21 cellular contexts compared by ENCODE assay signal in the genomic region with DNA sequence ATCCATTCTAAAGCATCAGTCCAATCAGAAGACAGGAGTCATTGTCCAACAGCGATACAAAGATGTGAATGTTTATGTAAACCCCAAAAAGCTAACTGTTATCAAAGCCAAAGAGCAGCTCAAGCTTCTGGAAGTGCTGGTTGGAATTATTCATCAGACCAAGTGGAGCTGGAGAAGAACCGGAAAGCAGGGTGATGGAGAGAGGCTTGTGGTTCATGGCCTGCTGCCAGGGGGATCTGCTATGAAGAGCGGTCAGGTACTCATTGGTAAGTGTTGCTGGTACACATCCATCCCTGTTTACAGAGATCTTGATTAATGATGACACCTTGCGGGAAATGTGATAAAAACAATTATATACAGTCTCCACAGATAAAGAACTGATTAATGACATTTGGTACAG.
"Had no signal": no experiment of that assay in that cellular context is flagged by ENCODE, and none has a peak within 500 bp of the region (broad histone marks: within the 10 kb centered on the region; RNA-seq: fewer than 3 reads in every experiment).

No MANE protein-coding gene starts in this region.

- H3K27ac Mint-ChIP-seq: activated CD8-positive, alpha-beta T cell treated with anti-CD3 and anti-CD28 coated beads, Interleukin-2, amount 10 ng/mL, durations not matched to agents 7 days and 5 days; activated naive CD8-positive, alpha-beta T cell treated with anti-CD3 and anti-CD28 coated beads, Interleukin-2, amount 10 ng/mL, durations not matched to agents 7 days and 5 days; T-helper 1 cell treated with Interleukin-12 subunit alpha and Interleukin-12 subunit beta and Interleukin-4 antibody, amounts not matched to agents 30 μg/mL and 1 μg/mL, for 36 hours had no signal

- DNase-seq: activated CD4-positive, alpha-beta T cell treated with anti-CD3 and anti-CD28 coated beads for 4 hours; activated CD8-positive, alpha-beta memory T cell treated with anti-CD3 and anti-CD28 coated beads, Interleukin-2, amount 50 U/mL, for 48 hours; activated CD8-positive, alpha-beta T cell treated with anti-CD3 and anti-CD28 coated beads, Interleukin-2, amount 10 ng/mL, durations not matched to agents 7 days and 5 days; activated naive CD4-positive, alpha-beta T cell treated with anti-CD3 and anti-CD28 coated beads, Interleukin-2, amount 50 U/mL, for 16 hours; activated naive CD8-positive, alpha-beta T cell treated with anti-CD3 and anti-CD28 coated beads, Interleukin-2, amount 10 ng/mL, durations not matched to agents 7 days and 5 days; activated T-cell treated with anti-CD3 and anti-CD28 coated beads, Interleukin-2, amount 50 U/mL, for 1 hour; adrenal gland; aorta; body of pancreas; central memory CD4-positive, alpha-beta T cell; MV-4-11; NCI-H1092 treated with DMSO at 0.1 percent for 48 hours; NCI-H2081 treated with DMSO at 0.1 percent for 48 hours; NCI-H345; NCI-H524; PC-3; SHP77 treated with DMSO at 0.1 percent for 48 hours had no signal

- H3K4me1 Mint-ChIP-seq: activated naive CD8-positive, alpha-beta T cell treated with anti-CD3 and anti-CD28 coated beads, Interleukin-2, amount 10 ng/mL, durations not matched to agents 7 days and 5 days had no signal

- H3K9me3 Mint-ChIP-seq: activated naive CD8-positive, alpha-beta T cell treated with anti-CD3 and anti-CD28 coated beads, Interleukin-2, amount 10 ng/mL, durations not matched to agents 7 days and 5 days; T-helper 1 cell treated with Interleukin-12 subunit alpha and Interleukin-12 subunit beta and Interleukin-4 antibody, amounts not matched to agents 30 μg/mL and 1 μg/mL, for 36 hours had no signal

- H3K27me3 ChIP-seq: adrenal gland, body of pancreas had no signal

- H3K4me3 Mint-ChIP-seq: activated CD8-positive, alpha-beta T cell treated with anti-CD3 and anti-CD28 coated beads, Interleukin-2, amount 10 ng/mL, durations not matched to agents 7 days and 5 days; activated naive CD8-positive, alpha-beta T cell treated with anti-CD3 and anti-CD28 coated beads, Interleukin-2, amount 10 ng/mL, durations not matched to agents 7 days and 5 days; T-helper 1 cell treated with Interleukin-12 subunit alpha and Interleukin-12 subunit beta and Interleukin-4 antibody, amounts not matched to agents 30 μg/mL and 1 μg/mL, for 36 hours had no signal

- H3K36me3 ChIP-seq: adrenal gland had no signal

- H3K36me3 Mint-ChIP-seq: activated naive CD8-positive, alpha-beta T cell treated with anti-CD3 and anti-CD28 coated beads, Interleukin-2, amount 10 ng/mL, durations not matched to agents 7 days and 5 days had no signal

- H3K9me3 ChIP-seq: adrenal gland, body of pancreas had no signal

- H3K4me2 ChIP-seq: KMS-11 had no signal

- H3K27me3 Mint-ChIP-seq: activated naive CD8-positive, alpha-beta T cell treated with anti-CD3 and anti-CD28 coated beads, Interleukin-2, amount 10 ng/mL, durations not matched to agents 7 days and 5 days had no signal

- H3K27ac ChIP-seq: adrenal gland, body of pancreas, KMS-11 had no signal

- FAIRE-seq: bronchial epithelial cell had no signal

- ATAC-seq: activated CD4-positive, CD25-positive, alpha-beta regulatory T cell treated with anti-CD3 and anti-CD28 coated beads, Interleukin-2, amount 50 U/mL, for 24 hours; activated CD8-positive, alpha-beta T cell treated with anti-CD3 and anti-CD28 coated beads, Interleukin-2, amount 10 ng/mL, durations not matched to agents 7 days and 5 days; body of pancreas; PC-3 had no signal

- H3K4me3 ChIP-seq: adrenal gland, body of pancreas had no signal

- H3K4me1 ChIP-seq: body of pancreas had no signal

- H3K9ac ChIP-seq: KMS-11 had no signal
